25 cellular contexts compared by ENCODE assay signal in genomic region chr17:12055889-12056288, GRCh38. TPM values are rescaled to one million over a fixed set of nuclear protein-coding genes. Genes with fewer than 3 reads are reported as not detected.
DNase-seq lines count a peak whose midpoint lies in the region; TF ChIP-seq lines count a peak whose summit lies in the region.
"Had no signal": no experiment of that assay in that cellular context is flagged by ENCODE, and none has a peak within 500 bp of the region (broad histone marks: within the 10 kb centered on the region; RNA-seq: fewer than 3 reads in every experiment).

No MANE protein-coding gene starts in this region.

- no peaks in the 10 kb centered on the region for H3K9me3 Mint-ChIP-seq in activated CD4-positive, alpha-beta memory T cell treated with anti-CD3 and anti-CD28 coated beads, Interleukin-2, amount 10 ng/mL, durations not matched to agents 7 days and 5 days
- no peaks in the 10 kb centered on the region for H3K9me3 Mint-ChIP-seq in activated CD4-positive, alpha-beta memory T cell treated with anti-CD3 and anti-CD28 coated beads for 36 hours
- H3K9me3 Mint-ChIP-seq in activated naive CD8-positive, alpha-beta T cell treated with anti-CD3 and anti-CD28 coated beads for 36 hours = no peaks in the 10 kb centered on the region
- H3K9me3 Mint-ChIP-seq in progenitor cell of endocrine pancreas (ENCODE audit: low read depth) = no peaks in the 10 kb centered on the region
- H3K9me3 Mint-ChIP-seq in Caco-2 (ENCODE audit: unreplicated experiment) = no peaks in the 10 kb centered on the region
- H3K9me3 Mint-ChIP-seq: naive thymus-derived CD8-positive, alpha-beta T cell; stimulated activated memory B cell treated with anti-CD40 and anti-IgM and Interleukin-4, amounts not matched to agents 10 μg/mL and 1 μg/mL and 100 μg/mL, for 72 hours had no signal

- H3K36me3 Mint-ChIP-seq in activated CD4-positive, alpha-beta memory T cell treated with anti-CD3 and anti-CD28 coated beads, Interleukin-2, amount 10 ng/mL, durations not matched to agents 7 days and 5 days (ENCODE audit: low read depth) = peaks cover 14% of the 10 kb centered on the region
- peaks cover 13% of the 10 kb centered on the region for H3K36me3 Mint-ChIP-seq in activated CD4-positive, alpha-beta memory T cell treated with anti-CD3 and anti-CD28 coated beads for 36 hours
- peaks cover 32% of the 10 kb centered on the region for H3K36me3 Mint-ChIP-seq in activated naive CD8-positive, alpha-beta T cell treated with anti-CD3 and anti-CD28 coated beads for 36 hours
- peaks cover 12% of the 10 kb centered on the region for H3K36me3 Mint-ChIP-seq in progenitor cell of endocrine pancreas (ENCODE audit: insufficient read depth)
- H3K36me3 Mint-ChIP-seq in Caco-2 (ENCODE audit: insufficient read depth, unreplicated experiment) = no peaks in the 10 kb centered on the region

- H3K4me1 ChIP-seq in Caco-2 = no peaks in the 10 kb centered on the region
- H3K4me1 ChIP-seq: BE2C had no signal

- H3K27me3 Mint-ChIP-seq in activated CD4-positive, alpha-beta memory T cell treated with anti-CD3 and anti-CD28 coated beads, Interleukin-2, amount 10 ng/mL, durations not matched to agents 7 days and 5 days = no peaks in the 10 kb centered on the region
- no peaks in the 10 kb centered on the region for H3K27me3 Mint-ChIP-seq in activated CD4-positive, alpha-beta memory T cell treated with anti-CD3 and anti-CD28 coated beads for 36 hours
- H3K27me3 Mint-ChIP-seq in activated naive CD8-positive, alpha-beta T cell treated with anti-CD3 and anti-CD28 coated beads for 36 hours = no peaks in the 10 kb centered on the region
- H3K27me3 Mint-ChIP-seq in progenitor cell of endocrine pancreas (no peaks in the 10 kb centered on the region), Caco-2 (ENCODE audit: insufficient read depth, unreplicated experiment) (no peaks in the 10 kb centered on the region)
- H3K27me3 Mint-ChIP-seq: naive thymus-derived CD8-positive, alpha-beta T cell; stimulated activated memory B cell treated with anti-CD40 and anti-IgM and Interleukin-4, amounts not matched to agents 10 μg/mL and 1 μg/mL and 100 μg/mL, for 72 hours had no signal

- TF ChIP-seq CTCF in progenitor cell of endocrine pancreas (IDR thresholded peaks at IDR 0.05; ENCODE audit: unreplicated experiment) (no peak), Caco-2 (IDR thresholded peaks at IDR 0.05; ENCODE audit: insufficient read depth in 1 of 2, low read depth in 1 of 2, low read length in 1 of 2, severe bottlenecking in 1 of 2, unreplicated experiment in 1 of 2) (no peak)

- peaks cover 48% of the 10 kb centered on the region for H3K4me1 Mint-ChIP-seq in activated CD4-positive, alpha-beta memory T cell treated with anti-CD3 and anti-CD28 coated beads, Interleukin-2, amount 10 ng/mL, durations not matched to agents 7 days and 5 days
- peaks cover 52% of the 10 kb centered on the region for H3K4me1 Mint-ChIP-seq in activated CD4-positive, alpha-beta memory T cell treated with anti-CD3 and anti-CD28 coated beads for 36 hours (ENCODE audit: low read depth)
- peaks cover 66% of the 10 kb centered on the region for H3K4me1 Mint-ChIP-seq in activated naive CD8-positive, alpha-beta T cell treated with anti-CD3 and anti-CD28 coated beads for 36 hours
- H3K4me1 Mint-ChIP-seq in progenitor cell of endocrine pancreas (ENCODE audit: low read depth) = peaks cover 21% of the 10 kb centered on the region
- H3K4me1 Mint-ChIP-seq in Caco-2 (ENCODE audit: low read depth, unreplicated experiment) = peaks cover 3% of the 10 kb centered on the region

- intact Hi-C loops in activated CD4-positive, alpha-beta memory T cell treated with anti-CD3 and anti-CD28 coated beads for 36 hours (cut with micrococcal nuclease) = no loop called here
- intact Hi-C loops in Caco-2 (cut with micrococcal nuclease; ENCODE audit: unreplicated experiment) = no loop called here

- peak overlapping the region; percentile 75 for H3K27ac Mint-ChIP-seq in activated CD4-positive, alpha-beta memory T cell treated with anti-CD3 and anti-CD28 coated beads, Interleukin-2, amount 10 ng/mL, durations not matched to agents 7 days and 5 days
- H3K27ac Mint-ChIP-seq in activated CD4-positive, alpha-beta memory T cell treated with anti-CD3 and anti-CD28 coated beads for 36 hours = no peak overlapping the region
- H3K27ac Mint-ChIP-seq in activated naive CD8-positive, alpha-beta T cell treated with anti-CD3 and anti-CD28 coated beads for 36 hours = peak overlapping the region; percentile 89
- H3K27ac Mint-ChIP-seq in progenitor cell of endocrine pancreas (peak overlapping the region; percentile 37), Caco-2 (ENCODE audit: unreplicated experiment) (no peak overlapping the region)
- H3K27ac Mint-ChIP-seq: stimulated activated memory B cell treated with anti-CD40 and anti-IgM and Interleukin-4, amounts not matched to agents 10 μg/mL and 1 μg/mL and 100 μg/mL, for 72 hours had no signal

- no peaks in the 10 kb centered on the region for H3K9me3 ChIP-seq in Caco-2
- H3K9me3 ChIP-seq: ascending aorta, BE2C, esophagus squamous epithelium, left lung, ovary, thoracic aorta, vagina had no signal

- BruUV-seq in Caco-2 (replicated peaks; lab: Mats Ljungman, UMichigan) = no TSS peak

- POLR2A ChIA-PET in activated CD4-positive, alpha-beta memory T cell treated with anti-CD3 and anti-CD28 coated beads, Interleukin-2, amount 10 ng/mL, durations not matched to agents 7 days and 5 days (lab: Charles Lee) = interaction anchor here (2.7 to 5.6 kb wide), 2 partner anchors 35 to 58 kb away, joined by 29 to 54 read pairs; partner anchors contain the start of genes MAP2K4 and ZNF18
- POLR2A ChIA-PET in activated CD4-positive, alpha-beta memory T cell treated with anti-CD3 and anti-CD28 coated beads for 36 hours (lab: Charles Lee) = no interaction called here
- POLR2A ChIA-PET in Caco-2 (lab: Charles Lee) = no interaction called here

- H3K36me3 ChIP-seq in Caco-2 (ENCODE audit: control insufficient read depth, insufficient read depth, low read length) = no peaks in the 10 kb centered on the region
- H3K36me3 ChIP-seq: ascending aorta, BE2C, left lung, ovary, thoracic aorta, vagina had no signal

- no peak overlapping the region for H3K4me3 ChIP-seq in Caco-2 (ENCODE audit: low read depth, low read length)
- H3K4me3 ChIP-seq: ascending aorta, esophagus squamous epithelium, left lung, ovary, smooth muscle cell, thoracic aorta, vagina had no signal

- no peaks in the 10 kb centered on the region for H3K27me3 ChIP-seq in Caco-2 (replicated peaks; ENCODE audit: control insufficient read depth, insufficient read depth, low read length)
- H3K27me3 ChIP-seq: ascending aorta, BE2C, esophagus squamous epithelium, left lung, ovary, vagina had no signal

- no peak for DNase-seq in activated CD4-positive, alpha-beta memory T cell treated with anti-CD3 and anti-CD28 coated beads, Interleukin-2, amount 10 ng/mL, durations not matched to agents 7 days and 5 days
- DNase-seq in activated CD4-positive, alpha-beta memory T cell treated with anti-CD3 and anti-CD28 coated beads for 36 hours = no peak
- DNase-seq in OCI-M1 (lab: John Stamatoyannopoulos, UW) = peak; percentile 44
- no peak for DNase-seq in activated naive CD8-positive, alpha-beta T cell treated with anti-CD3 and anti-CD28 coated beads for 36 hours
- no peak for DNase-seq in progenitor cell of endocrine pancreas (ENCODE audit: low spot score, unreplicated experiment)
- no peak for DNase-seq in HuH-7.5 (ENCODE audit: low spot score)
- no peak for DNase-seq in Caco-2
- DNase-seq in iPS-NIHi7 (ENCODE audit: extremely low spot score) = no peak
- DNase-seq: activated CD4-positive, alpha-beta T cell treated with anti-CD3 and anti-CD28 coated beads for 4 hours; activated naive CD4-positive, alpha-beta T cell; BE2C; cortex of kidney; esophagus squamous epithelium; left lung; MM.1S; naive thymus-derived CD8-positive, alpha-beta T cell; NCI-H1417; NCI-H2081; NCI-H345; ovary had no signal

- peak overlapping the region; percentile 43 for H3K4me3 Mint-ChIP-seq in activated CD4-positive, alpha-beta memory T cell treated with anti-CD3 and anti-CD28 coated beads, Interleukin-2, amount 10 ng/mL, durations not matched to agents 7 days and 5 days
- H3K4me3 Mint-ChIP-seq in activated CD4-positive, alpha-beta memory T cell treated with anti-CD3 and anti-CD28 coated beads for 36 hours = no peak overlapping the region
- peak overlapping the region; percentile 33 for H3K4me3 Mint-ChIP-seq in activated naive CD8-positive, alpha-beta T cell treated with anti-CD3 and anti-CD28 coated beads for 36 hours
- H3K4me3 Mint-ChIP-seq in progenitor cell of endocrine pancreas (ENCODE audit: low read depth) (no peak overlapping the region), Caco-2 (ENCODE audit: unreplicated experiment) (no peak overlapping the region)
- H3K4me3 Mint-ChIP-seq: stimulated activated memory B cell treated with anti-CD40 and anti-IgM and Interleukin-4, amounts not matched to agents 10 μg/mL and 1 μg/mL and 100 μg/mL, for 72 hours had no signal

- CTCF ChIA-PET in activated CD4-positive, alpha-beta memory T cell treated with anti-CD3 and anti-CD28 coated beads, Interleukin-2, amount 10 ng/mL, durations not matched to agents 7 days and 5 days (lab: Charles Lee) = interaction anchor here (1.3 kb wide), 1 partner anchor 14 kb away, joined by 4 read pairs; no protein-coding TSS in a partner anchor
- CTCF ChIA-PET in activated CD4-positive, alpha-beta memory T cell treated with anti-CD3 and anti-CD28 coated beads for 36 hours (lab: Charles Lee) = no interaction called here
- CTCF ChIA-PET in Caco-2 (lab: Charles Lee) = no interaction called here

RNA-seq across cellular contexts. Expression of gene MAP2K4, which starts 35.2 kb away (rescaled TPM):
- total RNA-seq in activated CD4-positive, alpha-beta memory T cell treated with anti-CD3 and anti-CD28 coated beads, Interleukin-2, amount 10 ng/mL, durations not matched to agents 7 days and 5 days = 10 to 100 TPM; 30.2 to 30.3 TPM
- 10 to 100 TPM; 22.0 to 27.2 TPM for total RNA-seq in activated CD4-positive, alpha-beta memory T cell treated with anti-CD3 and anti-CD28 coated beads for 36 hours
- 10 to 100 TPM; 43.6 to 48.0 TPM for total RNA-seq in activated naive CD8-positive, alpha-beta T cell treated with anti-CD3 and anti-CD28 coated beads for 36 hours
- total RNA-seq in progenitor cell of endocrine pancreas (62.0 and 64.2 TPM in 2 replicates), Caco-2 (2022) (20.7 and 20.9 TPM in 2 replicates)

RNA-seq across cellular contexts. Expression of gene ZNF18, which starts 58.6 kb away (rescaled TPM):
- 10 to 100 TPM in 1 of 2 experiments, 1 to 10 TPM in 1; 9.7 to 12.6 TPM for total RNA-seq in activated CD4-positive, alpha-beta memory T cell treated with anti-CD3 and anti-CD28 coated beads, Interleukin-2, amount 10 ng/mL, durations not matched to agents 7 days and 5 days
- 1 to 10 TPM; 6.5 TPM for total RNA-seq in activated CD4-positive, alpha-beta memory T cell treated with anti-CD3 and anti-CD28 coated beads for 36 hours
- total RNA-seq in activated naive CD8-positive, alpha-beta T cell treated with anti-CD3 and anti-CD28 coated beads for 36 hours = 1 to 10 TPM; 7.7 to 8.1 TPM
- 5.9 and 7.8 TPM in 2 replicates for total RNA-seq in progenitor cell of endocrine pancreas
- 4.3 and 4.4 TPM in 2 replicates for total RNA-seq in Caco-2 (2022)

Comparison
In these comparisons a context has a peak if more than half of its experiments do, and no peak if none do; other contexts are left out.
1. H3K27ac Mint-ChIP-seq: peak in activated CD4-positive, alpha-beta memory T cell treated with anti-CD3 and anti-CD28 coated beads, Interleukin-2, amount 10 ng/mL, durations not matched to agents 7 days and 5 days (single experiment), activated naive CD8-positive, alpha-beta T cell treated with anti-CD3 and anti-CD28 coated beads for 36 hours (single experiment) and progenitor cell of endocrine pancreas (single experiment); none in activated CD4-positive, alpha-beta memory T cell treated with anti-CD3 and anti-CD28 coated beads for 36 hours (single experiment) and Caco-2 (single experiment).
2. H3K4me3 Mint-ChIP-seq: peak in activated CD4-positive, alpha-beta memory T cell treated with anti-CD3 and anti-CD28 coated beads, Interleukin-2, amount 10 ng/mL, durations not matched to agents 7 days and 5 days (single experiment) and activated naive CD8-positive, alpha-beta T cell treated with anti-CD3 and anti-CD28 coated beads for 36 hours (single experiment); none in activated CD4-positive, alpha-beta memory T cell treated with anti-CD3 and anti-CD28 coated beads for 36 hours (single experiment), progenitor cell of endocrine pancreas (single experiment) and Caco-2 (single experiment).